ENCODE assay signal across 1 cellular context in the genomic region with DNA sequence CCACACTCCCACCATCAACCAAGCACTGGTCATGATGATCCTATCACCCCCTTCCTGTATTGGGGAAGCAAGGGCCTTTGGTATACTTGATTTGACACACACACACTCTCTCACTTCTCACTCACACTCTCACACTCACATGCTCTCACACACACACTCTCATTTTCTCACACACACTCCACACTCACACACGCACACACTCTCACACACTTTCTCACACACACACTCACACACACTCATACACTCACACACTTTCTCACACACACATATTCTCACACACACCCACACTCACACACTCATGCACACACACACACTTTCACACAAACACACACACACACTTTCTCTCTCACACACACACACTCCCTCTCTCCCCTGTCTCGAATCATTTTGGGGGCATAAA.
TF ChIP-seq lines count a peak whose summit lies in the region.

No MANE protein-coding gene starts in this region.

TF ChIP-seq in H1, 55 proteins besides CTCF, POLR2A, EP300 and RAD21 (continued from another document):
- TF ChIP-seq SAP30 (IDR thresholded peaks at IDR 0.05; ENCODE audit: insufficient read depth, insufficient replicate concordance, low read length): no peak
- no peak for TF ChIP-seq CEBPB (IDR thresholded peaks at IDR 0.05; ENCODE audit: low read depth, low read length)
- no peak for TF ChIP-seq BCL11A (IDR thresholded peaks at IDR 0.05; ENCODE audit: low read depth in 2 of 2, low read length in 2 of 2)
- TF ChIP-seq SIX5 (IDR thresholded peaks at IDR 0.05; ENCODE audit: low read depth, low read length): no peak
- TF ChIP-seq ZNF274 (IDR thresholded peaks at IDR 0.05; ENCODE audit: borderline replicate concordance, extremely low read depth, low read length): no peak
- TF ChIP-seq ASH2L (IDR thresholded peaks at IDR 0.05; ENCODE audit: low read length): no peak
TF ChIP-seq in H1: peak in this region for 0.
